In genomic region chr6:142378138-142378875, GRCh38 we compare ENCODE assay signal across 10 cellular contexts.
A peak's percentile ranks its signal among the peaks of the same experiment; 100 is the strongest.
DNase-seq lines count a peak whose midpoint lies in the region; ATAC-seq and TF ChIP-seq lines count a peak whose summit lies in the region.
"Had no signal": no experiment of that assay in that cellular context is flagged by ENCODE, and none has a peak within 500 bp of the region (broad histone marks: within the 10 kb centered on the region; RNA-seq: fewer than 3 reads in every experiment).

No MANE protein-coding gene starts in this region.

- no peak overlapping the region for H3K4me2 ChIP-seq in neural progenitor cell

- H4K20me1 ChIP-seq in neural progenitor cell (ENCODE audit: low read depth) = no peaks in the 10 kb centered on the region

- H3K79me2 ChIP-seq in neural progenitor cell (ENCODE audit: low read depth) = no peaks in the 10 kb centered on the region

- H3K4me3 Mint-ChIP-seq in brain (peak overlapping the region in 4 of 5 experiments; percentile 0 to 46 (median 32)), neural progenitor cell (no peak overlapping the region)
- H3K4me3 Mint-ChIP-seq: activated B cell treated with CpG ODN at 0.5 μM for 24 hours; stimulated activated naive CD8-positive, alpha-beta T cell treated with anti-CD3 and anti-CD28 coated beads, Interleukin-15, Interleukin-2, amounts not matched to agents 100 ng/mL and 50 ng/mL, for 24 hours had no signal

- no peak overlapping the region for H3K27ac ChIP-seq in neural progenitor cell
- no peak overlapping the region for H3K27ac ChIP-seq in WERI-Rb-1

- H3F3A ChIP-seq in neural progenitor cell (ENCODE audit: low read depth) = peaks cover 7% of the 10 kb centered on the region

- no peaks in the 10 kb centered on the region for H3K36me3 ChIP-seq in neural progenitor cell
- no peaks in the 10 kb centered on the region for H3K36me3 ChIP-seq in WERI-Rb-1

- H3K27me3 ChIP-seq in neural progenitor cell = no peaks in the 10 kb centered on the region
- H3K27me3 ChIP-seq in WERI-Rb-1 (ENCODE audit: insufficient read depth, low read depth, severe bottlenecking) = no peaks in the 10 kb centered on the region

- no peak overlapping the region for H3K9ac ChIP-seq in neural progenitor cell

- H3K4me1 Mint-ChIP-seq in brain = peaks cover 32% of the 10 kb centered on the region
- peaks cover 28% of the 10 kb centered on the region for H3K4me1 Mint-ChIP-seq in neural progenitor cell
- H3K4me1 Mint-ChIP-seq: activated B cell treated with CpG ODN at 0.5 μM for 24 hours had no signal

- H3K27ac Mint-ChIP-seq in brain (peak overlapping the region; percentile 31 to 92 (median 79)), neural progenitor cell (peak overlapping the region; percentile 89)
- H3K27ac Mint-ChIP-seq: activated B cell treated with CpG ODN at 0.5 μM for 24 hours; stimulated activated naive CD8-positive, alpha-beta T cell treated with anti-CD3 and anti-CD28 coated beads, Interleukin-15, Interleukin-2, amounts not matched to agents 100 ng/mL and 50 ng/mL, for 24 hours had no signal

- ATAC-seq in GM21529 (IDR thresholded peaks at IDR 0.05; ENCODE audit: unreplicated experiment) = no peak

- DNase-seq in DMS79 treated with DMSO at 0.1 percent for 48 hours (lab: John Stamatoyannopoulos, UW) = peak; percentile 92
- DNase-seq in NCI-H187 (lab: John Stamatoyannopoulos, UW) = peak; percentile 7 to 54
- no peak for DNase-seq in neural progenitor cell (ENCODE audit: low spot score)
- DNase-seq in hippocampal formation (lab: John Stamatoyannopoulos, UW) = no peak
- DNase-seq in iPS-NIHi7 (ENCODE audit: extremely low spot score) = no peak
- no peak for DNase-seq in WERI-Rb-1
- DNase-seq: activated B cell treated with CpG ODN at 0.5 μM for 24 hours had no signal

- no peaks in the 10 kb centered on the region for H3K36me3 Mint-ChIP-seq in brain
- H3K36me3 Mint-ChIP-seq in neural progenitor cell = no peaks in the 10 kb centered on the region

- H3K27me3 Mint-ChIP-seq in brain (no peaks in the 10 kb centered on the region), neural progenitor cell (ENCODE audit: insufficient read depth, low read depth) (peaks cover 4% of the 10 kb centered on the region)
- H3K27me3 Mint-ChIP-seq: activated B cell treated with CpG ODN at 0.5 μM for 24 hours had no signal

- H3K9me3 Mint-ChIP-seq in brain (no peaks in the 10 kb centered on the region), neural progenitor cell (no peaks in the 10 kb centered on the region)
- H3K9me3 Mint-ChIP-seq: activated B cell treated with CpG ODN at 0.5 μM for 24 hours; stimulated activated naive CD8-positive, alpha-beta T cell treated with anti-CD3 and anti-CD28 coated beads, Interleukin-15, Interleukin-2, amounts not matched to agents 100 ng/mL and 50 ng/mL, for 24 hours had no signal

- TF ChIP-seq CTCF in brain (conservative IDR thresholded peaks at IDR 0.05) (no peak), neural progenitor cell (IDR thresholded peaks at IDR 0.05) (no peak), WERI-Rb-1 (IDR thresholded peaks at IDR 0.05; ENCODE audit: low read depth, low read length) (no peak)

- H3K9me3 ChIP-seq in neural progenitor cell (ENCODE audit: low read depth) = no peaks in the 10 kb centered on the region
- no peaks in the 10 kb centered on the region for H3K9me3 ChIP-seq in WERI-Rb-1 (ENCODE audit: severe bottlenecking)

- peaks cover 5% of the 10 kb centered on the region for H3K4me1 ChIP-seq in neural progenitor cell

- H2AFZ ChIP-seq in neural progenitor cell (replicated peaks) = no peak overlapping the region

- no peak overlapping the region for H3K4me3 ChIP-seq in neural progenitor cell
- no peak overlapping the region for H3K4me3 ChIP-seq in WERI-Rb-1 (ENCODE audit: low read depth, low read length)

Comparison
In these comparisons a context has a peak if more than half of its experiments do, and no peak if none do; other contexts are left out.
1. DNase-seq: peak in DMS79 treated with DMSO at 0.1 percent for 48 hours (single experiment) and NCI-H187 (2 of 2); none in neural progenitor cell (single experiment), hippocampal formation (0 of 2), iPS-NIHi7 (single experiment) and WERI-Rb-1 (single experiment).